Comparison of ENCODE assay signal across 10 cellular contexts in genomic region chr1:204294371-204294770, GRCh38.
DNase-seq lines count a peak whose midpoint lies in the region; ATAC-seq and TF ChIP-seq lines count a peak whose summit lies in the region.
"Had no signal": no experiment of that assay in that cellular context is flagged by ENCODE, and none has a peak within 500 bp of the region (broad histone marks: within the 10 kb centered on the region; RNA-seq: fewer than 3 reads in every experiment).

No MANE protein-coding gene starts in this region.

- 59 to 71% (median 63%) methylated on average over 6 of the region's 6 CpGs for WGBS in heart left ventricle, 4 donors

- H3K4me1 ChIP-seq in heart left ventricle: peaks cover 0 to 63% (median 24%) of the 10 kb centered on the region in 12 donors

- TF ChIP-seq POLR2A in heart left ventricle (IDR thresholded peaks at IDR 0.05): no peak

- DNase-seq in Daoy (ENCODE audit: low read depth) (peak; percentile 88), heart left ventricle (peak in 4 of 5 donors; percentile 39 to 59 (median 50)), sciatic nerve (ENCODE audit: low spot score) (no peak), DMS79 treated with DMSO at 0.1 percent for 48 hours (lab: John Stamatoyannopoulos, UW) (no peak), NCI-H446 treated with DMSO at 0.1 percent for 48 hours (lab: John Stamatoyannopoulos, UW) (no peak), NCI-H2081 treated with DMSO at 0.1 percent for 48 hours (lab: John Stamatoyannopoulos, UW) (no peak)
- DNase-seq: activated CD4-positive, alpha-beta T cell treated with anti-CD3 and anti-CD28 coated beads for 1 hour had no signal

- intact Hi-C loops in heart left ventricle (cut with DNase I) (loop anchor here in 1 of 10 donors (10.0 kb wide), 1 partner anchor 50 kb away; no protein-coding TSS in a partner anchor), sciatic nerve (cut with DNase I) (no loop called here)

- TF ChIP-seq CTCF in WI38 (IDR thresholded peaks at IDR 0.05; ENCODE audit: low read depth, low read length): no peak
- TF ChIP-seq CTCF in heart left ventricle (IDR thresholded peaks at IDR 0.05): no peak

- ATAC-seq in heart left ventricle (peak; percentile 48 to 75 (median 73)), sciatic nerve (peak; percentile 91), GM21390 (IDR thresholded peaks at IDR 0.05; ENCODE audit: unreplicated experiment) (no peak)

- no peaks in the 10 kb centered on the region for H3K36me3 ChIP-seq in heart left ventricle
- H3K36me3 ChIP-seq: ascending aorta had no signal

- H3K4me3 ChIP-seq in WI38 (ENCODE audit: low read depth, low read length): peak overlapping the region; percentile 25; the same call in 1 of the 2 replicates
- no peak overlapping the region for H3K4me3 ChIP-seq in heart left ventricle
- H3K4me3 ChIP-seq: ascending aorta had no signal

- H3K27me3 ChIP-seq in heart left ventricle: no peaks in the 10 kb centered on the region
- H3K27me3 ChIP-seq: ascending aorta had no signal

- H3K9me3 ChIP-seq in heart left ventricle: no peaks in the 10 kb centered on the region
- H3K9me3 ChIP-seq: ascending aorta had no signal

- peak overlapping the region; percentile 13 to 91 (median 54) for H3K27ac ChIP-seq in heart left ventricle
- H3K27ac ChIP-seq: ascending aorta had no signal

Comparison
In these comparisons a context has a peak if more than half of its experiments do, and no peak if none do; other contexts are left out.
1. DNase-seq: peak in Daoy (single experiment) and heart left ventricle (4 of 5); none in sciatic nerve (single experiment), DMS79 treated with DMSO at 0.1 percent for 48 hours (single experiment), NCI-H446 treated with DMSO at 0.1 percent for 48 hours (single experiment) and NCI-H2081 treated with DMSO at 0.1 percent for 48 hours (single experiment).